ENCODE assay signal across 9 cellular contexts in genomic region chr6:170554888-170555137, GRCh38. TPM values are rescaled to one million over a fixed set of nuclear protein-coding genes. Genes with fewer than 3 reads are reported as not detected.
DNase-seq lines count a peak whose midpoint lies in the region; ATAC-seq and TF ChIP-seq lines count a peak whose summit lies in the region.
"Had no signal": no experiment of that assay in that cellular context is flagged by ENCODE, and none has a peak within 500 bp of the region (broad histone marks: within the 10 kb centered on the region; RNA-seq: fewer than 3 reads in every experiment).

No MANE protein-coding gene starts in this region.

- H3K4me1 Mint-ChIP-seq in neural progenitor cell: peaks cover 15% of the 10 kb centered on the region

- H3K4me1 ChIP-seq in neural progenitor cell: peaks cover 23% of the 10 kb centered on the region

- peak overlapping the region; percentile 99 for H3K4me2 ChIP-seq in neural progenitor cell

- H3K27ac ChIP-seq in neural progenitor cell: peak overlapping the region; percentile 42

- no peaks in the 10 kb centered on the region for H3K36me3 ChIP-seq in neural progenitor cell

- no peaks in the 10 kb centered on the region for H3K9me3 ChIP-seq in neural progenitor cell (ENCODE audit: low read depth)

- H3K27ac Mint-ChIP-seq in neural progenitor cell: no peak overlapping the region
- H3K27ac Mint-ChIP-seq: immature natural killer cell had no signal

- H3K79me2 ChIP-seq in neural progenitor cell (ENCODE audit: low read depth): peaks cover 74% of the 10 kb centered on the region

- no peak for DNase-seq in AG09309 (ENCODE audit: low read depth)
- no peak for DNase-seq in LNCaP clone FGC (ENCODE audit: low read depth)
- DNase-seq in epithelial cell of esophagus (ENCODE audit: low read depth): no peak
- DNase-seq in neural progenitor cell (ENCODE audit: low spot score): no peak
- DNase-seq in hepatic stellate cell (ENCODE audit: low spot score): no peak
- no peak for DNase-seq in mucosa of gallbladder (ENCODE audit: low spot score)
- DNase-seq in NCI-H748 (lab: John Stamatoyannopoulos, UW; ENCODE audit: unreplicated experiment): no peak

- peaks cover 2% of the 10 kb centered on the region for H3K36me3 Mint-ChIP-seq in neural progenitor cell

- H3K4me3 ChIP-seq in AG09309 (ENCODE audit: control insufficient read depth, low read depth, low read length) (peak overlapping the region; percentile 99), LNCaP clone FGC (ENCODE audit: low read depth, low read length) (peak overlapping the region; percentile 81), epithelial cell of esophagus (ENCODE audit: low read length) (peak overlapping the region; percentile 96), neural progenitor cell (peak overlapping the region; percentile 95)

- H3K27me3 Mint-ChIP-seq in neural progenitor cell (ENCODE audit: insufficient read depth, low read depth): no peaks in the 10 kb centered on the region

- peak overlapping the region; percentile 92 for H3K9ac ChIP-seq in neural progenitor cell

- H3K4me3 Mint-ChIP-seq in neural progenitor cell: no peak overlapping the region
- H3K4me3 Mint-ChIP-seq: immature natural killer cell had no signal

- H3K27me3 ChIP-seq in neural progenitor cell: no peaks in the 10 kb centered on the region

- H2AFZ ChIP-seq in neural progenitor cell (replicated peaks): no peak overlapping the region

- no peak for TF ChIP-seq CTCF in AG09309 (IDR thresholded peaks at IDR 0.05; ENCODE audit: control insufficient read depth, insufficient read depth, low read depth, low read length, missing control alignments)
- no peak for TF ChIP-seq CTCF in LNCaP clone FGC (IDR thresholded peaks at IDR 0.05; ENCODE audit: control insufficient read depth, extremely low read depth, insufficient read depth)
- TF ChIP-seq CTCF in epithelial cell of esophagus (IDR thresholded peaks at IDR 0.05; ENCODE audit: insufficient read depth, low read depth, low read length, missing control alignments): no peak
- TF ChIP-seq CTCF in neural progenitor cell (IDR thresholded peaks at IDR 0.05): no peak

- H3K9me3 Mint-ChIP-seq in neural progenitor cell: no peaks in the 10 kb centered on the region
- H3K9me3 Mint-ChIP-seq: immature natural killer cell had no signal

- peaks cover 42% of the 10 kb centered on the region for H4K20me1 ChIP-seq in neural progenitor cell (ENCODE audit: low read depth)

- ATAC-seq in HG03432 (IDR thresholded peaks at IDR 0.05; ENCODE audit: unreplicated experiment): no peak

- peaks cover 13% of the 10 kb centered on the region for H3F3A ChIP-seq in neural progenitor cell (ENCODE audit: low read depth)

RNA-seq across cellular contexts. Expression of gene TBP, which starts 0.6 kb away (rescaled TPM):
- total RNA-seq in neural progenitor cell (ENCODE audit: low replicate concordance) (23.0 and 27.1 TPM in 2 replicates), mucosa of gallbladder (11.9 TPM)

RNA-seq across cellular contexts. Expression of gene PSMB1, which starts 1.7 kb away (rescaled TPM):
- total RNA-seq in neural progenitor cell (ENCODE audit: low replicate concordance): 300 and 420 TPM in 2 replicates
- total RNA-seq in mucosa of gallbladder: 109 TPM

RNA-seq across cellular contexts. Expression of gene PDCD2, which starts 29.6 kb away (rescaled TPM):
- total RNA-seq in neural progenitor cell (ENCODE audit: low replicate concordance) (95.9 and 96.4 TPM in 2 replicates), mucosa of gallbladder (49.8 TPM)
